12 cellular contexts compared by ENCODE assay signal in the genomic region with DNA sequence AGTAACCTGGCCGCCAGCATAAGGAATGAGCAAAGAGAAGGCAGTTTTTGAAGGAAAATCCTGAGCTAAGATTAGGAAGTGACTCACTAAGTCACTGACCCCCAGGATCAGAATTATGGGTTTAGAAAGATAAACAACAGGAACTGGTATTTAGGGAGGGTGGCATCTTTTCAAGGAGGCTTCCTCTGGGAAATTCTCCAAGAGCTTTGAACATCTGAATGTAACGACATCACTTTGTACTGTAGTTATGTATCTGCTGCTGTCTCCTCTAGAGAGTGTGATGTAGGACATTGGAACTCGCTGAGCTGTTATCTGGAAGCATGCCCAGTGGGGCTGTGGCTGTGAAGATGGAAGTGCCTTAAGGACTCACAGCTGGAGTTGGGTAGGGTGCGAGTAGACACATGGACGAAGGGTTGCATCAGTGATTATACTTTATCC.
DNase-seq lines count a peak whose midpoint lies in the region; ATAC-seq and TF ChIP-seq lines count a peak whose summit lies in the region.
"Had no signal": no experiment of that assay in that cellular context is flagged by ENCODE, and none has a peak within 500 bp of the region (broad histone marks: within the 10 kb centered on the region; RNA-seq: fewer than 3 reads in every experiment).

No MANE protein-coding gene starts in this region.

- H3K27me3 ChIP-seq in Panc1 (ENCODE audit: control insufficient read depth, insufficient read depth, low read length) = no peaks in the 10 kb centered on the region
- H3K27me3 ChIP-seq in fibroblast of lung (ENCODE audit: control insufficient read depth, insufficient read depth, low read length) = no peaks in the 10 kb centered on the region
- H3K27me3 ChIP-seq in BE2C = no peaks in the 10 kb centered on the region
- H3K27me3 ChIP-seq: ascending aorta had no signal

- no peak for TF ChIP-seq CTCF in Panc1 (IDR thresholded peaks at IDR 0.05)
- TF ChIP-seq CTCF in fibroblast of lung (conservative IDR thresholded peaks at IDR 0.05 in 1 of 2, IDR thresholded peaks at IDR 0.05 in 1 of 2; ENCODE audit: low read depth in 1 of 2, low read length in 2 of 2) = no peak
- no peak for TF ChIP-seq CTCF in nephron (IDR thresholded peaks at IDR 0.05; ENCODE audit: unreplicated experiment in 3 of 3)
- TF ChIP-seq CTCF in BE2C (IDR thresholded peaks at IDR 0.05; ENCODE audit: low read depth, low read length) = no peak
- TF ChIP-seq CTCF in omental fat pad (IDR thresholded peaks at IDR 0.05) = no peak

- H3K27me3 Mint-ChIP-seq in nephron (ENCODE audit: low read depth) (no peaks in the 10 kb centered on the region), T-cell (no peaks in the 10 kb centered on the region)

- BruUV-seq in Panc1 (replicated peaks; lab: Mats Ljungman, UMichigan) = no TSS peak

- H3K4me1 Mint-ChIP-seq in nephron (peaks cover 8% of the 10 kb centered on the region), T-cell (no peaks in the 10 kb centered on the region)

- H3K9me3 Mint-ChIP-seq in nephron (peaks cover 3% of the 10 kb centered on the region), T-cell (peaks cover 4 to 30% (median 23%) of the 10 kb centered on the region in 3 donors)

- no peaks in the 10 kb centered on the region for H3K4me1 ChIP-seq in Panc1 (ENCODE audit: control insufficient read depth, insufficient read depth, low read length)
- peaks cover 16% of the 10 kb centered on the region for H3K4me1 ChIP-seq in fibroblast of lung (ENCODE audit: control insufficient read depth, extremely low read depth, insufficient read depth, low read length)
- peaks cover 5% of the 10 kb centered on the region; the same call in 1 of the 2 replicates for H3K4me1 ChIP-seq in BE2C
- H3K4me1 ChIP-seq: ascending aorta had no signal

- peak; percentile 3 for DNase-seq in COR-L47 (lab: John Stamatoyannopoulos, UW)
- DNase-seq in Panc1 (ENCODE audit: low read depth, low spot score) = no peak
- peak; percentile 100 for DNase-seq in fibroblast of lung (ENCODE audit: low read depth in 2 of 2)
- DNase-seq in T-cell = no peak
- DNase-seq in BE2C = no peak
- DNase-seq in omental fat pad (ENCODE audit: low spot score) = no peak
- DNase-seq: Calu3, PC-9 had no signal

- H3K27ac Mint-ChIP-seq in nephron (peak overlapping the region in 2 of 3 experiments; percentile 29), T-cell (no peak overlapping the region)

- H3K36me3 Mint-ChIP-seq in nephron (ENCODE audit: low read depth) (peaks cover 4% of the 10 kb centered on the region), T-cell (no peaks in the 10 kb centered on the region)

- H3K9ac ChIP-seq in fibroblast of lung (ENCODE audit: insufficient read depth, low read length) = no peak overlapping the region
- H3K9ac ChIP-seq: KMS-11 had no signal

- in situ Hi-C loops in Panc1 (cut with HindIII; ENCODE audit: low pct_unique_long_range_greater_than_20kb, low sequenced_read_pairs) = no loop called here

- H3K4me3 ChIP-seq in Panc1 (ENCODE audit: low read depth in 2 of 2, low read length in 2 of 2) (no peak overlapping the region), fibroblast of lung (replicated peaks in 1 of 4; ENCODE audit: control extremely low read depth in 1 of 4, insufficient read depth in 1 of 4, low read depth in 3 of 4, low read length in 4 of 4) (no peak overlapping the region), BE2C (ENCODE audit: low read depth, low read length) (no peak overlapping the region)
- H3K4me3 ChIP-seq: ascending aorta, PC-9 had no signal

- no peaks in the 10 kb centered on the region for H3K79me2 ChIP-seq in fibroblast of lung (ENCODE audit: control insufficient read depth, insufficient read depth, low read length)

- H3K36me3 ChIP-seq in Panc1 (ENCODE audit: control insufficient read depth, insufficient read depth, low read length) (no peaks in the 10 kb centered on the region), fibroblast of lung (ENCODE audit: control insufficient read depth, insufficient read depth, low read length) (no peaks in the 10 kb centered on the region), BE2C (no peaks in the 10 kb centered on the region)
- H3K36me3 ChIP-seq: ascending aorta had no signal

- POLR2A ChIA-PET in Panc1 (lab: Charles Lee) (no interaction called here), T-cell (lab: Charles Lee) (no interaction called here)

- no peak overlapping the region for H3K4me3 Mint-ChIP-seq in nephron
- H3K4me3 Mint-ChIP-seq in T-cell = no peak overlapping the region

- H2AFZ ChIP-seq in fibroblast of lung (ENCODE audit: low read length) = no peak overlapping the region
- H2AFZ ChIP-seq: PC-9 had no signal

- H4K20me1 ChIP-seq in fibroblast of lung (ENCODE audit: control insufficient read depth, extremely low read depth, insufficient read depth, low read length) = no peaks in the 10 kb centered on the region

- H3K9me3 ChIP-seq in Panc1 (ENCODE audit: control insufficient read depth, insufficient read depth, low read depth, low read length) (no peaks in the 10 kb centered on the region), fibroblast of lung (ENCODE audit: control insufficient read depth, insufficient read depth, low read depth, low read length) (no peaks in the 10 kb centered on the region), BE2C (no peaks in the 10 kb centered on the region)
- H3K9me3 ChIP-seq: ascending aorta had no signal

- CTCF ChIA-PET in Panc1 (lab: Charles Lee) = no interaction called here
- CTCF ChIA-PET in T-cell (lab: Charles Lee) = no interaction called here

- H3K4me2 ChIP-seq in fibroblast of lung (ENCODE audit: extremely low read depth, insufficient read depth, low read length) = peak overlapping the region; percentile 27
- H3K4me2 ChIP-seq: KMS-11, PC-9 had no signal

- no peak overlapping the region for H3K27ac ChIP-seq in Panc1 (ENCODE audit: low read length)
- peak overlapping the region; percentile 74 for H3K27ac ChIP-seq in fibroblast of lung (ENCODE audit: insufficient read depth, low read length)
- H3K27ac ChIP-seq: ascending aorta, KMS-11, PC-9 had no signal

- peak; percentile 58; the same call in 1 of the 2 replicates for ATAC-seq in Panc1
- ATAC-seq in T-cell (replicated peaks in 1 of 4) = no peak
- ATAC-seq in omental fat pad (ENCODE audit: low FRiP score) = no peak
- ATAC-seq in GM21367 (IDR thresholded peaks at IDR 0.05; ENCODE audit: unreplicated experiment) = no peak

- intact Hi-C loops in Panc1 (cut with micrococcal nuclease; ENCODE audit: unreplicated experiment) = no loop called here

Comparison
In these comparisons a context has a peak if more than half of its experiments do, and no peak if none do; other contexts are left out.
1. DNase-seq: peak in COR-L47 (single experiment) and fibroblast of lung (2 of 2); none in Panc1 (single experiment), T-cell (0 of 34), BE2C (single experiment) and omental fat pad (single experiment).
2. H3K27ac Mint-ChIP-seq: peak in nephron (2 of 3); none in T-cell (0 of 2).